1 cellular context compared by ENCODE assay signal in genomic region chr5:159741829-159742228, GRCh38.
TF ChIP-seq lines count a peak whose summit lies in the region.

No MANE protein-coding gene starts in this region.

TF ChIP-seq in WTC11, 78 proteins besides CTCF, POLR2A, EP300 and RAD21 (continued from another document):
- no peak for TF ChIP-seq ZNF425 (CRISPR knock-in tag; conservative IDR thresholded peaks at IDR 0.05)
